In genomic region chr5:145825751-145826180, GRCh38 we compare ENCODE assay signal across 8 cellular contexts. TPM values are rescaled to one million over a fixed set of nuclear protein-coding genes. Genes with fewer than 3 reads are reported as not detected.
DNase-seq lines count a peak whose midpoint lies in the region; ATAC-seq and TF ChIP-seq lines count a peak whose summit lies in the region.

No MANE protein-coding gene starts in this region.

- intact Hi-C loops in Caco-2 (cut with micrococcal nuclease; ENCODE audit: unreplicated experiment): loop anchor here (1.0 to 10.0 kb wide), 5 partner anchors 10 to 1621 kb away; partner anchors contain the start of gene PRELID2
- intact Hi-C loops in Panc1 (cut with micrococcal nuclease; ENCODE audit: unreplicated experiment): loop anchor here (2.0 to 5.0 kb wide), 3 partner anchors 61 to 1623 kb away; no protein-coding TSS in a partner anchor
- intact Hi-C loops in activated CD4-positive, alpha-beta memory T cell treated with anti-CD3 and anti-CD28 coated beads for 36 hours (cut with micrococcal nuclease): loop anchor here (1.0 kb wide), 3 partner anchors 128 to 1622 kb away; no protein-coding TSS in a partner anchor

- in situ Hi-C loops in Panc1 (cut with HindIII; ENCODE audit: low pct_unique_long_range_greater_than_20kb, low sequenced_read_pairs): no loop called here

- no peak overlapping the region for H3K9ac ChIP-seq in parathyroid adenoma

- no TSS peak for BruUV-seq in Caco-2 (replicated peaks; lab: Mats Ljungman, UMichigan)
- no TSS peak for BruUV-seq in Panc1 (replicated peaks; lab: Mats Ljungman, UMichigan)

- no peaks in the 10 kb centered on the region for H3K27me3 Mint-ChIP-seq in Caco-2 (ENCODE audit: insufficient read depth, unreplicated experiment)
- H3K27me3 Mint-ChIP-seq in T-helper 2 cell treated with Interferon-gamma antibody and Interleukin-4, amounts not matched to agents 5 μg/mL and 100 μg/mL, for 36 hours (ENCODE audit: low read depth): peaks cover 2% of the 10 kb centered on the region
- H3K27me3 Mint-ChIP-seq in activated CD4-positive, alpha-beta memory T cell treated with anti-CD3 and anti-CD28 coated beads for 36 hours: no peaks in the 10 kb centered on the region

- CTCF ChIA-PET in Caco-2 (lab: Charles Lee) (interaction anchor here (0.9 to 1.5 kb wide), 5 partner anchors 9 to 144 kb away, joined by 3 to 10 read pairs (median 7); partner anchors contain the start of gene PRELID2), Panc1 (lab: Charles Lee) (interaction anchor here (0.6 to 1.4 kb wide), 4 partner anchors 9 to 255 kb away, joined by 3 to 4 read pairs (median 4); partner anchors contain the start of gene PRELID2)
- CTCF ChIA-PET in activated CD4-positive, alpha-beta memory T cell treated with anti-CD3 and anti-CD28 coated beads for 36 hours (lab: Charles Lee): interaction anchor here (0.5 to 3.7 kb wide), 26 partner anchors 8 to 1620 kb away, joined by 3 to 47 read pairs (median 4); partner anchors contain the start of gene PRELID2

- H2AFZ ChIP-seq in parathyroid adenoma: peak overlapping the region; percentile 50

- DNase-seq in Caco-2 (peak in 1 of 2 experiments; percentile 45), HuH-7 (ENCODE audit: low spot score) (peak; percentile 20), Panc1 (ENCODE audit: low read depth, low spot score) (no peak), epithelial cell of proximal tubule (ENCODE audit: low read depth) (no peak)
- DNase-seq in T-helper 2 cell treated with Interferon-gamma antibody and Interleukin-4, amounts not matched to agents 5 μg/mL and 100 μg/mL, for 36 hours (ENCODE audit: low spot score): no peak
- DNase-seq in activated CD4-positive, alpha-beta memory T cell treated with anti-CD3 and anti-CD28 coated beads for 36 hours: no peak

- no peaks in the 10 kb centered on the region for H3K36me3 ChIP-seq in Caco-2 (ENCODE audit: control insufficient read depth, insufficient read depth, low read length)
- no peaks in the 10 kb centered on the region for H3K36me3 ChIP-seq in Panc1 (ENCODE audit: control insufficient read depth, insufficient read depth, low read length)
- H3K36me3 ChIP-seq in parathyroid adenoma (ENCODE audit: control insufficient read depth, insufficient read depth, low read length): no peaks in the 10 kb centered on the region

- no peak overlapping the region for H3K27ac Mint-ChIP-seq in Caco-2 (ENCODE audit: unreplicated experiment)
- H3K27ac Mint-ChIP-seq in T-helper 2 cell treated with Interferon-gamma antibody and Interleukin-4, amounts not matched to agents 5 μg/mL and 100 μg/mL, for 36 hours: no peak overlapping the region
- H3K27ac Mint-ChIP-seq in activated CD4-positive, alpha-beta memory T cell treated with anti-CD3 and anti-CD28 coated beads for 36 hours: no peak overlapping the region

- TF ChIP-seq CTCF in Caco-2 (IDR thresholded peaks at IDR 0.05; ENCODE audit: insufficient read depth in 1 of 2, low read depth in 1 of 2, low read length in 1 of 2, severe bottlenecking in 1 of 2, unreplicated experiment in 1 of 2) (peak; percentile 77 to 94), Panc1 (IDR thresholded peaks at IDR 0.05) (peak; percentile 80), epithelial cell of proximal tubule (conservative IDR thresholded peaks at IDR 0.05; ENCODE audit: low read depth, low read length) (peak; percentile 84), parathyroid adenoma (IDR thresholded peaks at IDR 0.05) (peak; percentile 70)

- no peak overlapping the region for H3K27ac ChIP-seq in Panc1 (ENCODE audit: low read length)
- no peak overlapping the region for H3K27ac ChIP-seq in parathyroid adenoma

- H3K27me3 ChIP-seq in Caco-2 (replicated peaks; ENCODE audit: control insufficient read depth, insufficient read depth, low read length): no peaks in the 10 kb centered on the region
- H3K27me3 ChIP-seq in Panc1 (ENCODE audit: control insufficient read depth, insufficient read depth, low read length): no peaks in the 10 kb centered on the region
- no peaks in the 10 kb centered on the region for H3K27me3 ChIP-seq in parathyroid adenoma (ENCODE audit: control insufficient read depth, insufficient read depth, low read length)

- no peak overlapping the region for H3K4me3 Mint-ChIP-seq in Caco-2 (ENCODE audit: unreplicated experiment)
- H3K4me3 Mint-ChIP-seq in T-helper 2 cell treated with Interferon-gamma antibody and Interleukin-4, amounts not matched to agents 5 μg/mL and 100 μg/mL, for 36 hours: no peak overlapping the region
- no peak overlapping the region for H3K4me3 Mint-ChIP-seq in activated CD4-positive, alpha-beta memory T cell treated with anti-CD3 and anti-CD28 coated beads for 36 hours

- peaks cover 16% of the 10 kb centered on the region for H3K4me1 Mint-ChIP-seq in Caco-2 (ENCODE audit: low read depth, unreplicated experiment)
- peaks cover 15% of the 10 kb centered on the region for H3K4me1 Mint-ChIP-seq in T-helper 2 cell treated with Interferon-gamma antibody and Interleukin-4, amounts not matched to agents 5 μg/mL and 100 μg/mL, for 36 hours (ENCODE audit: low read depth)
- peaks cover 2% of the 10 kb centered on the region for H3K4me1 Mint-ChIP-seq in activated CD4-positive, alpha-beta memory T cell treated with anti-CD3 and anti-CD28 coated beads for 36 hours (ENCODE audit: low read depth)

- H3K4me1 ChIP-seq in Caco-2: no peaks in the 10 kb centered on the region
- H3K4me1 ChIP-seq in Panc1 (ENCODE audit: control insufficient read depth, insufficient read depth, low read length): peaks cover 21% of the 10 kb centered on the region; the same call in 1 of the 2 replicates
- H3K4me1 ChIP-seq in parathyroid adenoma: no peaks in the 10 kb centered on the region

- no peaks in the 10 kb centered on the region for H3K9me3 Mint-ChIP-seq in Caco-2 (ENCODE audit: unreplicated experiment)
- no peaks in the 10 kb centered on the region for H3K9me3 Mint-ChIP-seq in T-helper 2 cell treated with Interferon-gamma antibody and Interleukin-4, amounts not matched to agents 5 μg/mL and 100 μg/mL, for 36 hours
- no peaks in the 10 kb centered on the region for H3K9me3 Mint-ChIP-seq in activated CD4-positive, alpha-beta memory T cell treated with anti-CD3 and anti-CD28 coated beads for 36 hours

- peaks cover 6% of the 10 kb centered on the region for H3K36me3 Mint-ChIP-seq in Caco-2 (ENCODE audit: insufficient read depth, unreplicated experiment)
- H3K36me3 Mint-ChIP-seq in T-helper 2 cell treated with Interferon-gamma antibody and Interleukin-4, amounts not matched to agents 5 μg/mL and 100 μg/mL, for 36 hours (ENCODE audit: low read depth): no peaks in the 10 kb centered on the region
- no peaks in the 10 kb centered on the region for H3K36me3 Mint-ChIP-seq in activated CD4-positive, alpha-beta memory T cell treated with anti-CD3 and anti-CD28 coated beads for 36 hours

- POLR2A ChIA-PET in Caco-2 (lab: Charles Lee): no interaction called here
- POLR2A ChIA-PET in Panc1 (lab: Charles Lee): no interaction called here
- POLR2A ChIA-PET in activated CD4-positive, alpha-beta memory T cell treated with anti-CD3 and anti-CD28 coated beads for 36 hours (lab: Charles Lee): no interaction called here

- no peaks in the 10 kb centered on the region for H3K79me2 ChIP-seq in parathyroid adenoma

- H3K9me3 ChIP-seq in Caco-2 (no peaks in the 10 kb centered on the region), Panc1 (ENCODE audit: control insufficient read depth, insufficient read depth, low read depth, low read length) (no peaks in the 10 kb centered on the region), parathyroid adenoma (ENCODE audit: control insufficient read depth, low read length) (no peaks in the 10 kb centered on the region)

- no peak overlapping the region for H3K4me2 ChIP-seq in parathyroid adenoma (ENCODE audit: low read length)

- ATAC-seq in GM19395 (IDR thresholded peaks at IDR 0.05; ENCODE audit: unreplicated experiment) (peak; percentile 72), Panc1 (peak; percentile 78)

- H3K4me3 ChIP-seq in Caco-2 (ENCODE audit: low read depth, low read length) (no peak overlapping the region), Panc1 (ENCODE audit: low read depth in 2 of 2, low read length in 2 of 2) (no peak overlapping the region), epithelial cell of proximal tubule (ENCODE audit: low read depth, low read length) (no peak overlapping the region), parathyroid adenoma (ENCODE audit: low read depth, low read length) (no peak overlapping the region)

RNA-seq across cellular contexts. Expression of gene PRELID2, which starts 9.4 kb away (rescaled TPM):
- total RNA-seq in Caco-2 (2022) (26.0 and 28.7 TPM in 2 replicates), Panc1 (2021; ENCODE audit: unreplicated experiment) (15.4 TPM), epithelial cell of proximal tubule (12.7 and 20.9 TPM in 2 replicates)
- 5.3 TPM for polyA plus RNA-seq in Panc1 (2012; ENCODE audit: insufficient read length)
- total RNA-seq in activated CD4-positive, alpha-beta memory T cell treated with anti-CD3 and anti-CD28 coated beads for 36 hours: 1 to 10 TPM; 3.8 to 4.3 TPM

RNA-seq across cellular contexts. Expression of gene GRXCR2, which starts 47.0 kb away (rescaled TPM):
- 0.16 TPM in 1 of 2 replicates, not detected in the other for total RNA-seq in Caco-2 (2022)
- total RNA-seq in Panc1 (2021; ENCODE audit: unreplicated experiment): not detected
- not detected for polyA plus RNA-seq in Panc1 (2012; ENCODE audit: insufficient read length)
- total RNA-seq in epithelial cell of proximal tubule: not detected in 2 replicates
- total RNA-seq in activated CD4-positive, alpha-beta memory T cell treated with anti-CD3 and anti-CD28 coated beads for 36 hours: not detected
